ENCODE assay signal across 9 cellular contexts in genomic region chr16:57984443-57985203, GRCh38. TPM values are rescaled to one million over a fixed set of nuclear protein-coding genes. Genes with fewer than 3 reads are reported as not detected.
DNase-seq lines count a peak whose midpoint lies in the region; ATAC-seq, FAIRE-seq and TF ChIP-seq lines count a peak whose summit lies in the region.
"Had no signal": no experiment of that assay in that cellular context is flagged by ENCODE, and none has a peak within 500 bp of the region (broad histone marks: within the 10 kb centered on the region; RNA-seq: fewer than 3 reads in every experiment).

No MANE protein-coding gene starts in this region.

- no peaks in the 10 kb centered on the region for H3K79me2 ChIP-seq in GM12878 (ENCODE audit: control insufficient read depth, insufficient read depth, low read length)

- in situ Hi-C loops in GM12878 (cut with MboI): no loop called here

- no peak overlapping the region for H3K27ac ChIP-seq in GM12878 (ENCODE audit: control insufficient read depth, insufficient read depth)
- H3K27ac ChIP-seq: VCaP had no signal

- 20% methylated on average over 53 of the region's 64 CpGs for WGBS in GM12878 (ENCODE audit: insufficient coverage, insufficient replicate concordance, low lambda C conversion rate, missing lambda C conversion rate)

- no peak for TF ChIP-seq POLR2A in GM12878 (IDR thresholded peaks at IDR 0.05; ENCODE audit: low read depth, low read length)

- H3K27me3 ChIP-seq in GM12878 (replicated peaks in 1 of 2; ENCODE audit: control insufficient read depth in 2 of 2, insufficient read depth in 2 of 2, low read length in 1 of 2) (no peaks in the 10 kb centered on the region; a peak in 2 of 4 replicates), iPS-15b (ENCODE audit: control insufficient read depth, insufficient read depth, low read length) (peaks cover 34% of the 10 kb centered on the region), skeletal muscle satellite cell (ENCODE audit: control insufficient read depth, insufficient read depth, low read length) (peaks cover 54% of the 10 kb centered on the region)

- H3K9ac ChIP-seq in GM12878 (ENCODE audit: control insufficient read depth, insufficient read depth, low read length) (no peak overlapping the region), iPS-15b (ENCODE audit: low read depth, low read length) (peak overlapping the region; percentile 54), skeletal muscle satellite cell (ENCODE audit: low read depth, low read length) (no peak overlapping the region)

- BruUV-seq in GM12878 (replicated peaks; lab: Mats Ljungman, UMichigan): no TSS peak

- RAD21 ChIA-PET in GM12878 (lab: Charles Lee; ENCODE audit: unreplicated experiment): no interaction called here

- no peak for TF ChIP-seq RAD21 in GM12878 (IDR thresholded peaks at IDR 0.05; ENCODE audit: insufficient read depth, low read depth, low read length)

- intact Hi-C loops in GM12878 (cut with micrococcal nuclease; ENCODE audit: unreplicated experiment): no loop called here

- no peaks in the 10 kb centered on the region for H3K36me3 ChIP-seq in GM12878 (ENCODE audit: control insufficient read depth in 2 of 2, insufficient read depth in 2 of 2, low read length in 1 of 2)
- no peaks in the 10 kb centered on the region for H3K36me3 ChIP-seq in iPS-15b (ENCODE audit: control insufficient read depth, insufficient read depth, low read length)
- H3K36me3 ChIP-seq in skeletal muscle satellite cell (ENCODE audit: insufficient read depth, low read length): no peaks in the 10 kb centered on the region

- TF ChIP-seq EP300 in GM12878 (IDR thresholded peaks at IDR 0.05; ENCODE audit: borderline replicate concordance in 1 of 2, control insufficient read depth in 1 of 2, low read depth in 2 of 2, low read length in 2 of 2): no peak

- ATAC-seq in HG03039 (IDR thresholded peaks at IDR 0.05; ENCODE audit: unreplicated experiment): peak; percentile 68
- peak; percentile 71 for ATAC-seq in GM12878

- CTCF ChIA-PET in GM12878 (lab: Yijun Ruan, JAX): no interaction called here

- FAIRE-seq in GM12878 (lab: Jason Lieb, UNC) (no peak), urothelium cell line (lab: Jason Lieb, UNC) (no peak)

- H2AFZ ChIP-seq in GM12878 (ENCODE audit: control insufficient read depth, low read depth, low read length): peak overlapping the region; percentile 67

- TF ChIP-seq CTCF in GM12875 (IDR thresholded peaks at IDR 0.05; ENCODE audit: borderline replicate concordance, insufficient read depth, low read depth, low read length): no peak
- TF ChIP-seq CTCF in GM12878 (IDR thresholded peaks at IDR 0.05 in 2 of 3, conservative IDR thresholded peaks at IDR 0.05 in 1 of 3; ENCODE audit: control insufficient read depth in 2 of 3, extremely low read depth in 1 of 3, insufficient read depth in 1 of 3, low read depth in 3 of 3, low read length in 3 of 3): no peak

- DNase-seq in T-helper 9 cell: peak; percentile 92
- no peak for DNase-seq in GM12878 (ENCODE audit: low read depth, low spot score)
- no peak for DNase-seq in NCI-H2196 (lab: John Stamatoyannopoulos, UW; ENCODE audit: unreplicated experiment)
- DNase-seq in urothelium cell line (ENCODE audit: low spot score): no peak

- no peaks in the 10 kb centered on the region for H4K20me1 ChIP-seq in GM12878 (ENCODE audit: control insufficient read depth, insufficient read depth)

- no peaks in the 10 kb centered on the region; the same call in 1 of the 2 replicates for H3K4me1 ChIP-seq in GM12878 (ENCODE audit: control insufficient read depth, insufficient read depth, low read length)
- no peaks in the 10 kb centered on the region for H3K4me1 ChIP-seq in iPS-15b (ENCODE audit: control insufficient read depth, insufficient read depth, low read length)
- H3K4me1 ChIP-seq in skeletal muscle satellite cell (ENCODE audit: control insufficient read depth, insufficient read depth, low read length): peaks cover 5% of the 10 kb centered on the region

- POLR2A ChIA-PET in GM12878 (lab: Charles Lee): no interaction called here

- H3K9me3 ChIP-seq in GM12878 (replicated peaks; ENCODE audit: control insufficient read depth, insufficient read depth, low read length): no peaks in the 10 kb centered on the region
- H3K9me3 ChIP-seq in iPS-15b (ENCODE audit: control insufficient read depth, insufficient read depth, low read length): no peaks in the 10 kb centered on the region
- H3K9me3 ChIP-seq in skeletal muscle satellite cell (replicated peaks; ENCODE audit: low read length): no peaks in the 10 kb centered on the region

- SMC1A ChIA-PET in GM12878 (lab: Charles Lee; ENCODE audit: uncharacterized antibody, unreplicated experiment): no interaction called here

- H3K4me2 ChIP-seq in GM12878 (ENCODE audit: control insufficient read depth, insufficient read depth) (peak overlapping the region; percentile 81; the same call in 1 of the 2 replicates), skeletal muscle satellite cell (ENCODE audit: low read length) (peak overlapping the region; percentile 69)

- H3K4me3 ChIP-seq in GM12875 (ENCODE audit: low read depth, low read length) (peak overlapping the region; percentile 32), GM12878 (peak overlapping the region; percentile 39; the same call in 1 of the 2 replicates), iPS-15b (ENCODE audit: low read depth, low read length) (peak overlapping the region; percentile 75), skeletal muscle satellite cell (ENCODE audit: low read length) (peak overlapping the region; percentile 62)

RNA-seq across cellular contexts. Expression of gene CNGB1, which starts 13.7 kb away (rescaled TPM):
- not detected in 2 replicates for total RNA-seq in GM12878 (2013; cell fraction: nucleolus; rRNA removed)
- total RNA-seq in GM12878 (2014; rRNA removed): not detected in 2 replicates
- total RNA-seq in GM12878 (2014; rRNA removed; fragmentation: Illumina TruSeq; extraction: Trizol): not detected in 2 replicates
- total RNA-seq in GM12878 (2021): not detected in 2 replicates
- not detected for polyA plus RNA-seq in GM12878 (2011; ENCODE audit: low read depth)
- 0.03 TPM in 1 of 2 replicates, not detected in the other for polyA plus RNA-seq in GM12878 (2011; rRNA removed)
- 0.03 and 0.10 TPM in 2 replicates for polyA plus RNA-seq in GM12878 (2011; cell fraction: cytosol; rRNA removed)
- polyA plus RNA-seq in GM12878 (2011; cell fraction: nucleus; rRNA removed): 0.04 and 0.15 TPM in 2 replicates
- polyA plus RNA-seq in GM12878 (2012): not detected in 2 replicates
- polyA plus RNA-seq in GM12878 (2014; fragmentation: Illumina TruSeq; extraction: Trizol): not detected in 2 replicates
- polyA plus RNA-seq in GM12878 (2014; fragmentation: Nextera tagmentation; extraction: Ambion mirVana): not detected
- polyA plus RNA-seq in GM12878 (2014; rRNA removed): not detected in 2 replicates
- not detected for polyA plus RNA-seq in GM12878 (2016; fragmentation: Nextera tagmentation; extraction: Ambion mirVana)
- not detected in 2 replicates for polyA minus RNA-seq in GM12878 (2011; rRNA and poly(A)+ RNA removed)
- polyA minus RNA-seq in GM12878 (2011; cell fraction: cytosol; rRNA and poly(A)+ RNA removed): not detected in 2 replicates
- not detected in 2 replicates for polyA minus RNA-seq in GM12878 (2011; cell fraction: nucleus; rRNA and poly(A)+ RNA removed)
- total RNA-seq in skeletal muscle satellite cell (2012; rRNA removed): not detected in 2 replicates

RNA-seq across cellular contexts. Expression of gene ZNF319, which starts 15.8 kb away (rescaled TPM):
- total RNA-seq in GM12878 (2013; cell fraction: nucleolus; rRNA removed): 4.3 and 5.1 TPM in 2 replicates
- 1.4 TPM in 2 replicates for total RNA-seq in GM12878 (2014; rRNA removed)
- total RNA-seq in GM12878 (2014; rRNA removed; fragmentation: Illumina TruSeq; extraction: Trizol): 1.1 TPM in 2 replicates
- total RNA-seq in GM12878 (2021): 6.9 and 7.4 TPM in 2 replicates
- 1.4 TPM for polyA plus RNA-seq in GM12878 (2011; ENCODE audit: low read depth)
- polyA plus RNA-seq in GM12878 (2011; rRNA removed): 0.72 and 1.7 TPM in 2 replicates
- polyA plus RNA-seq in GM12878 (2011; cell fraction: cytosol; rRNA removed): 2.5 and 2.7 TPM in 2 replicates
- polyA plus RNA-seq in GM12878 (2011; cell fraction: nucleus; rRNA removed): 5.4 and 8.8 TPM in 2 replicates
- polyA plus RNA-seq in GM12878 (2012): 3.7 and 4.1 TPM in 2 replicates
- polyA plus RNA-seq in GM12878 (2014; fragmentation: Illumina TruSeq; extraction: Trizol): 1.2 and 1.8 TPM in 2 replicates
- polyA plus RNA-seq in GM12878 (2014; fragmentation: Nextera tagmentation; extraction: Ambion mirVana): under 1 TPM; 0.29 to 0.69 TPM
- polyA plus RNA-seq in GM12878 (2014; rRNA removed): 2.7 and 3.7 TPM in 2 replicates
- 1 to 10 TPM; 2.8 to 3.3 TPM for polyA plus RNA-seq in GM12878 (2016; fragmentation: Nextera tagmentation; extraction: Ambion mirVana)
- polyA minus RNA-seq in GM12878 (2011; rRNA and poly(A)+ RNA removed): 2.8 and 5.1 TPM in 2 replicates
- polyA minus RNA-seq in GM12878 (2011; cell fraction: cytosol; rRNA and poly(A)+ RNA removed): 2.1 TPM in 2 replicates
- polyA minus RNA-seq in GM12878 (2011; cell fraction: nucleus; rRNA and poly(A)+ RNA removed): 5.0 and 7.0 TPM in 2 replicates
- 2.8 and 5.2 TPM in 2 replicates for total RNA-seq in skeletal muscle satellite cell (2012; rRNA removed)

RNA-seq across cellular contexts. Expression of gene USB1, which starts 16.6 kb away (rescaled TPM):
- 44.1 and 54.1 TPM in 2 replicates for total RNA-seq in GM12878 (2013; cell fraction: nucleolus; rRNA removed)
- 9.7 and 9.9 TPM in 2 replicates for total RNA-seq in GM12878 (2014; rRNA removed)
- 9.4 and 10.0 TPM in 2 replicates for total RNA-seq in GM12878 (2014; rRNA removed; fragmentation: Illumina TruSeq; extraction: Trizol)
- total RNA-seq in GM12878 (2021): 50.2 and 50.8 TPM in 2 replicates
- 20.3 TPM for polyA plus RNA-seq in GM12878 (2011; ENCODE audit: low read depth)
- polyA plus RNA-seq in GM12878 (2011; rRNA removed): 28.3 and 45.4 TPM in 2 replicates
- polyA plus RNA-seq in GM12878 (2011; cell fraction: cytosol; rRNA removed): 50.4 and 59.0 TPM in 2 replicates
- 40.6 and 53.8 TPM in 2 replicates for polyA plus RNA-seq in GM12878 (2011; cell fraction: nucleus; rRNA removed)
- polyA plus RNA-seq in GM12878 (2012): 21.3 and 31.1 TPM in 2 replicates
- 37.6 and 39.7 TPM in 2 replicates for polyA plus RNA-seq in GM12878 (2014; fragmentation: Illumina TruSeq; extraction: Trizol)
- polyA plus RNA-seq in GM12878 (2014; fragmentation: Nextera tagmentation; extraction: Ambion mirVana): 1 to 10 TPM; 7.9 to 8.7 TPM
- 41.1 and 43.5 TPM in 2 replicates for polyA plus RNA-seq in GM12878 (2014; rRNA removed)
- 10 to 100 TPM; 53.2 to 72.2 TPM for polyA plus RNA-seq in GM12878 (2016; fragmentation: Nextera tagmentation; extraction: Ambion mirVana)
- 33.4 and 50.6 TPM in 2 replicates for polyA minus RNA-seq in GM12878 (2011; rRNA and poly(A)+ RNA removed)
- polyA minus RNA-seq in GM12878 (2011; cell fraction: cytosol; rRNA and poly(A)+ RNA removed): 28.3 and 28.5 TPM in 2 replicates
- polyA minus RNA-seq in GM12878 (2011; cell fraction: nucleus; rRNA and poly(A)+ RNA removed): 19.0 and 30.3 TPM in 2 replicates
- total RNA-seq in skeletal muscle satellite cell (2012; rRNA removed): 31.7 and 37.0 TPM in 2 replicates

RNA-seq across cellular contexts. Expression of gene MMP15, which starts 40.9 kb away (rescaled TPM):
- total RNA-seq in GM12878 (2013; cell fraction: nucleolus; rRNA removed): 0.24 and 0.40 TPM in 2 replicates
- total RNA-seq in GM12878 (2014; rRNA removed) (not detected in 2 replicates), GM12878 (2014; rRNA removed; fragmentation: Illumina TruSeq; extraction: Trizol) (not detected in 2 replicates), GM12878 (2021) (0.13 and 0.56 TPM in 2 replicates)
- polyA plus RNA-seq in GM12878 (2011; ENCODE audit: low read depth): not detected
- polyA plus RNA-seq in GM12878 (2011; rRNA removed) (not detected in 2 replicates), GM12878 (2014; fragmentation: Illumina TruSeq; extraction: Trizol) (not detected in 2 replicates), GM12878 (2014; fragmentation: Nextera tagmentation; extraction: Ambion mirVana) (not detected), GM12878 (2014; rRNA removed) (0.10 TPM in 1 of 2 replicates, not detected in the other), GM12878 (2016; fragmentation: Nextera tagmentation; extraction: Ambion mirVana) (under 1 TPM in 1 of 2 experiments, not detected in 1; 0.08 TPM)
- polyA plus RNA-seq in GM12878 (2011; cell fraction: cytosol; rRNA removed): 0.02 and 0.04 TPM in 2 replicates
- polyA plus RNA-seq in GM12878 (2011; cell fraction: nucleus; rRNA removed): not detected in 2 replicates
- polyA plus RNA-seq in GM12878 (2012): 0.10 TPM in 1 of 2 replicates, not detected in the other
- polyA minus RNA-seq in GM12878 (2011; rRNA and poly(A)+ RNA removed): not detected in 2 replicates
- polyA minus RNA-seq in GM12878 (2011; cell fraction: cytosol; rRNA and poly(A)+ RNA removed): 0.62 and 0.67 TPM in 2 replicates
- 0.10 TPM in 1 of 2 replicates, not detected in the other for polyA minus RNA-seq in GM12878 (2011; cell fraction: nucleus; rRNA and poly(A)+ RNA removed)
- total RNA-seq in skeletal muscle satellite cell (2012; rRNA removed): 3.3 and 4.3 TPM in 2 replicates
